8 cellular contexts compared by ENCODE assay signal in genomic region chr1:226702318-226702956, GRCh38.
DNase-seq lines count a peak whose midpoint lies in the region; ATAC-seq and TF ChIP-seq lines count a peak whose summit lies in the region.

No MANE protein-coding gene starts in this region.

- H3K27ac ChIP-seq in HUES6 (ENCODE audit: low read depth, low read length) (no peak overlapping the region), tibial artery (peak overlapping the region; percentile 95 to 99)

- no peak for TF ChIP-seq CTCF in AG10803 (conservative IDR thresholded peaks at IDR 0.05; ENCODE audit: low read length)
- no peak for TF ChIP-seq CTCF in astrocyte of the spinal cord (IDR thresholded peaks at IDR 0.05; ENCODE audit: low read depth, low read length)
- no peak for TF ChIP-seq CTCF in tibial artery (IDR thresholded peaks at IDR 0.05)

- peaks cover 19% of the 10 kb centered on the region for H3K4me1 ChIP-seq in HUES6 (ENCODE audit: control insufficient read depth, insufficient read depth, low read length)
- H3K4me1 ChIP-seq in tibial artery: peaks cover 0 to 20% (median 11%) of the 10 kb centered on the region in 4 donors

- no peaks in the 10 kb centered on the region for H3K27me3 ChIP-seq in HUES6 (ENCODE audit: control insufficient read depth, insufficient read depth, low read length)
- H3K27me3 ChIP-seq in tibial artery: no peaks in the 10 kb centered on the region

- in situ Hi-C loops in astrocyte of the spinal cord (cut with HindIII; ENCODE audit: low sequenced_read_pairs): no loop called here

- H3K4me3 ChIP-seq in AG10803 (ENCODE audit: low read length) (peak overlapping the region; percentile 69), HUES6 (ENCODE audit: low read depth, low read length) (peak overlapping the region; percentile 67), astrocyte of the spinal cord (ENCODE audit: low read depth, low read length) (peak overlapping the region; percentile 47), tibial artery (peak overlapping the region; percentile 64 to 90)

- ATAC-seq in HG03432 (IDR thresholded peaks at IDR 0.05; ENCODE audit: unreplicated experiment): no peak

- intact Hi-C loops in tibial artery (cut with DNase I; ENCODE audit: low total_unique reads): no loop called here

- peak; percentile 68 for DNase-seq in AG10803 (ENCODE audit: low read depth)
- peak; percentile 70 for DNase-seq in astrocyte of the spinal cord (ENCODE audit: low read depth, low spot score)
- peak; percentile 65 for DNase-seq in left kidney (ENCODE audit: low read depth, low spot score)
- DNase-seq in tibial artery: peak in 1 of 2 donors; percentile 73
- no peak for DNase-seq in activated effector memory CD4-positive, alpha-beta T cell treated with Interleukin-2 at 50 U/mL for 16 hours
- no peak for DNase-seq in activated gamma-delta T cell treated with Interleukin-2 at 50 U/mL for 16 hours

- no peak overlapping the region for H3K9ac ChIP-seq in HUES6 (ENCODE audit: low read length)

- no peaks in the 10 kb centered on the region for H3K9me3 ChIP-seq in HUES6 (ENCODE audit: control insufficient read depth, insufficient read depth, low read depth, low read length)
- no peaks in the 10 kb centered on the region for H3K9me3 ChIP-seq in tibial artery

- H3K36me3 ChIP-seq in HUES6 (ENCODE audit: control insufficient read depth, insufficient read depth, low read length) (no peaks in the 10 kb centered on the region), tibial artery (peaks cover 0 to 5% (median 0%) of the 10 kb centered on the region in 3 donors)

Comparison
In these comparisons a context has a peak if more than half of its experiments do, and no peak if none do; other contexts are left out.
1. DNase-seq: peak in AG10803 (single experiment), astrocyte of the spinal cord (single experiment) and left kidney (single experiment); none in activated effector memory CD4-positive, alpha-beta T cell treated with Interleukin-2 at 50 U/mL for 16 hours (single experiment) and activated gamma-delta T cell treated with Interleukin-2 at 50 U/mL for 16 hours (single experiment).
2. Peak in every context shown above with its lines, with median percentiles within 50 percentile points of each other: H3K4me3 ChIP-seq.